In the genomic region with DNA sequence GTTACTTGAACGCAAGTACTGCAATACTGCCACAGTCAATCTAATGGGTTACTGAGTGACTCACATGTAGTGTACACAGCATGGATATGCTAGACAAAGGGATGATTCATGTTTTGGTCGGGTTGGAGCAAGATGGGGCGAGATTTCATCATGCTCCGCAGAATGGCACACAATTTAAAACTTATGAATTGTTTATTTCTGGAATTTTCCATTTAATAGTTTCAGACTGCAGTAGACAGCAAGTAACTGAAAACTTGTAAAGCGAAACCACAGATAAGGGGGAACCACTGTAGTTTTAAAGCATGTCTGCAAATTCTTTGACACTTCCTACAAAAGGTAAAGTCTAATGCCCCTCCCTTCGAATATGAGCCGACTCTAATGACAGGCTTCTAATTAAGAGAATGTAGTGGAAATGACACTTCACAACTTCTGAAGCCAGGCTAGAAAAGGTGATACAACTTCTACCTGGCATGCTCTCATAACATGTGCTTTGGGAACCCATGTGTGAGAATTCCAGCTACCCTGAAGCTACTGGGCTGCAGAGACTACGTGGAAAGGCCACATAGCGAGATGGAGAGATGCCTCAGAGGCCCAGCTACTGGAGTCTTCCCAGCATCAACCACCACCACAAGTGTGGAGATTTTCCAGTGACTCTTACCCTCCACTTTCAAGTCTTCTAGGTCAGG, we compare ENCODE assay signal across 8 cellular contexts. TPM values are rescaled to one million over a fixed set of nuclear protein-coding genes. Genes with fewer than 3 reads are reported as not detected.
DNase-seq lines count a peak whose midpoint lies in the region; ATAC-seq and TF ChIP-seq lines count a peak whose summit lies in the region.

No MANE protein-coding gene starts in this region.

- CTCF ChIA-PET in PC-3 (lab: Charles Lee): no interaction called here

- H3K9ac ChIP-seq in GM23248: peak overlapping the region; percentile 63
- H3K9ac ChIP-seq in PC-3 (ENCODE audit: low read length): peak overlapping the region; percentile 65

- no peaks in the 10 kb centered on the region for H3K36me3 ChIP-seq in GM23248 (ENCODE audit: low read depth)
- no peaks in the 10 kb centered on the region for H3K36me3 ChIP-seq in PC-3 (ENCODE audit: low read depth, low read length)

- no peak for TF ChIP-seq CTCF in PC-3 (conservative IDR thresholded peaks at IDR 0.05; ENCODE audit: low read depth, low read length)

- in situ Hi-C loops in GM23248 (cut with MboI): no loop called here

- WGBS in GM23248 (ENCODE audit: low coverage in 1 of 2, low lambda C conversion rate in 2 of 2, missing lambda C conversion rate in 2 of 2), 2 experiments: 35 to 41% methylated on average over 9 of the region's 9 CpGs

- peak overlapping the region; percentile 1 for H3K4me2 ChIP-seq in GM23248 (ENCODE audit: unreplicated experiment)
- peak overlapping the region; percentile 58 for H3K4me2 ChIP-seq in PC-3 (ENCODE audit: low read length)

- H3F3A ChIP-seq in GM23248 (ENCODE audit: insufficient read depth) (peaks cover 9% of the 10 kb centered on the region; the same call in 1 of the 2 replicates), PC-3 (ENCODE audit: low read length, unreplicated experiment) (peaks cover 13% of the 10 kb centered on the region)

- peaks cover 16% of the 10 kb centered on the region for H3K4me1 ChIP-seq in GM23248 (ENCODE audit: insufficient read depth)
- H3K4me1 ChIP-seq in PC-3 (ENCODE audit: insufficient read depth, low read length): peaks cover 50% of the 10 kb centered on the region

- H3K79me2 ChIP-seq in GM23248 (ENCODE audit: insufficient read depth) (no peaks in the 10 kb centered on the region), PC-3 (ENCODE audit: low read length) (no peaks in the 10 kb centered on the region)

- H3K27me3 ChIP-seq in GM23248 (replicated peaks; ENCODE audit: insufficient read depth): no peaks in the 10 kb centered on the region
- H3K27me3 ChIP-seq in PC-3 (ENCODE audit: low read length): no peaks in the 10 kb centered on the region

- H4K20me1 ChIP-seq in GM23248 (ENCODE audit: insufficient read depth): no peaks in the 10 kb centered on the region
- no peaks in the 10 kb centered on the region for H4K20me1 ChIP-seq in PC-3 (ENCODE audit: low read length)

- DNase-seq in GM23248 (peak; percentile 96), PC-3 (peak; percentile 97), dedifferentiated amniotic fluid mesenchymal stem cell (ENCODE audit: extremely low spot score) (peak; percentile 90), mesenteric fat pad (ENCODE audit: low spot score) (no peak), HuH-7.5 (ENCODE audit: low spot score) (no peak), sciatic nerve (ENCODE audit: low spot score) (no peak)
- DNase-seq in stimulated activated CD4-positive, alpha-beta T cell treated with anti-CD3 and anti-CD28 coated beads, Interleukin-2, amount 100 ng/mL, for 4 hours (ENCODE audit: low read depth): peak; percentile 24
- DNase-seq in central memory CD4-positive, alpha-beta T cell: no peak

- H3K9me2 ChIP-seq in GM23248 (ENCODE audit: insufficient read depth) (no peaks in the 10 kb centered on the region), PC-3 (replicated peaks; ENCODE audit: low read length) (no peaks in the 10 kb centered on the region)

- intact Hi-C loops in PC-3 (cut with micrococcal nuclease) (loop anchor here (1.0 to 10.0 kb wide), 4 partner anchors 8 to 1074 kb away; no protein-coding TSS in a partner anchor), sciatic nerve (cut with DNase I) (loop anchor here (10.0 kb wide), 1 partner anchor 54 kb away; no protein-coding TSS in a partner anchor)

- peak overlapping the region; percentile 69 for H2AFZ ChIP-seq in GM23248
- H2AFZ ChIP-seq in PC-3 (ENCODE audit: low read length): peak overlapping the region; percentile 70

- H3K27ac ChIP-seq in GM23248: peak overlapping the region; percentile 89
- peak overlapping the region; percentile 96 for H3K27ac ChIP-seq in PC-3 (ENCODE audit: low read length)

- BruUV-seq in PC-3 (replicated peaks; lab: Mats Ljungman, UMichigan): TSS peak; percentile 77

- H3K4me3 ChIP-seq in GM23248 (no peak overlapping the region), PC-3 (ENCODE audit: low read length) (no peak overlapping the region)

- no peaks in the 10 kb centered on the region for H3K9me3 ChIP-seq in GM23248 (ENCODE audit: low read depth)
- H3K9me3 ChIP-seq in PC-3 (ENCODE audit: low read length): no peaks in the 10 kb centered on the region

- ATAC-seq in PC-3: peak; percentile 92
- ATAC-seq in sciatic nerve: no peak

- POLR2A ChIA-PET in PC-3 (lab: Charles Lee; ENCODE audit: unreplicated experiment): no interaction called here

RNA-seq across cellular contexts. Expression of a gene that starts 13.9 kb away (rescaled TPM):
- total RNA-seq in GM23248 (2014; rRNA removed; shearing (Covaris generic)): 26.2 and 32.2 TPM in 2 replicates
- polyA plus RNA-seq in GM23248 (2016; fragmentation: Nextera tagmentation; extraction: Ambion mirVana): 17.7 and 18.9 TPM in 2 replicates
- 10.1 and 12.1 TPM in 2 replicates for total RNA-seq in PC-3 (2014; rRNA removed)
- 19.4 TPM for total RNA-seq in mesenteric fat pad
- 52.1 TPM for total RNA-seq in sciatic nerve

RNA-seq across cellular contexts. Expression of a gene that starts 40.8 kb away (rescaled TPM):
- total RNA-seq in GM23248 (2014; rRNA removed; shearing (Covaris generic)): 210 and 219 TPM in 2 replicates
- 318 and 335 TPM in 2 replicates for polyA plus RNA-seq in GM23248 (2016; fragmentation: Nextera tagmentation; extraction: Ambion mirVana)
- 76.3 and 99.1 TPM in 2 replicates for total RNA-seq in PC-3 (2014; rRNA removed)
- total RNA-seq in mesenteric fat pad: 46.0 TPM
- total RNA-seq in sciatic nerve: 30.3 TPM

Comparison
In these comparisons a context has a peak if more than half of its experiments do, and no peak if none do; other contexts are left out.
1. DNase-seq: peak in GM23248 (single experiment), PC-3 (single experiment), dedifferentiated amniotic fluid mesenchymal stem cell (single experiment) and stimulated activated CD4-positive, alpha-beta T cell treated with anti-CD3 and anti-CD28 coated beads, Interleukin-2, amount 100 ng/mL, for 4 hours (single experiment); none in mesenteric fat pad (single experiment), central memory CD4-positive, alpha-beta T cell (single experiment), HuH-7.5 (single experiment) and sciatic nerve (single experiment).